Comparison of ENCODE assay signal across 21 cellular contexts in genomic region chr3:78845605-78846004, GRCh38.
"Had no signal": no experiment of that assay in that cellular context is flagged by ENCODE, and none has a peak within 500 bp of the region (broad histone marks: within the 10 kb centered on the region; RNA-seq: fewer than 3 reads in every experiment).

No MANE protein-coding gene starts in this region.

- H3K36me3 ChIP-seq: colonic mucosa, esophagus squamous epithelium, gastroesophageal sphincter, pancreas, suprapubic skin, thyroid gland, upper lobe of right lung, vagina had no signal

- H3K27me3 Mint-ChIP-seq: naive thymus-derived CD8-positive, alpha-beta T cell had no signal

- H3K27me3 ChIP-seq: colonic mucosa, esophagus squamous epithelium, gastroesophageal sphincter, pancreas, suprapubic skin, thyroid gland, upper lobe of right lung, vagina had no signal

- H3K27ac ChIP-seq: colonic mucosa, esophagus squamous epithelium, gastroesophageal sphincter, pancreas, psoas muscle, suprapubic skin, thyroid gland, upper lobe of right lung, vagina had no signal

- H3K4me1 ChIP-seq: colonic mucosa, pancreas, psoas muscle, thyroid gland had no signal

- H3K27ac Mint-ChIP-seq: naive thymus-derived CD8-positive, alpha-beta T cell had no signal

- H3K4me3 ChIP-seq: colonic mucosa, esophagus squamous epithelium, gastroesophageal sphincter, mucosa of descending colon, pancreas, psoas muscle, suprapubic skin, thyroid gland, upper lobe of right lung, vagina had no signal

- H3K36me3 Mint-ChIP-seq: naive thymus-derived CD8-positive, alpha-beta T cell had no signal

- H3K9me3 ChIP-seq: colonic mucosa, esophagus squamous epithelium, gastroesophageal sphincter, mucosa of descending colon, pancreas, psoas muscle, suprapubic skin, thyroid gland, upper lobe of right lung, vagina had no signal

- DNase-seq: colonic mucosa; dermis blood vessel endothelial cell; esophagus squamous epithelium; foreskin fibroblast; glutamatergic neuron; islet precursor cell; mammary epithelial cell; mucosa of descending colon; naive thymus-derived CD8-positive, alpha-beta T cell; occipital lobe; pancreas; psoas muscle; retina; stimulated activated naive CD8-positive, alpha-beta T cell treated with anti-CD3 and anti-CD28 coated beads, Interleukin-15, Interleukin-2, amounts not matched to agents 100 U/mL and 50 U/mL, for 24 hours; thyroid gland; upper lobe of right lung had no signal

- ATAC-seq: gastroesophageal sphincter; left lobe of liver; mucosa of descending colon; naive thymus-derived CD8-positive, alpha-beta T cell; pancreas; psoas muscle; sciatic nerve; stimulated activated naive CD8-positive, alpha-beta T cell treated with anti-CD3 and anti-CD28 coated beads, Interleukin-15, Interleukin-2, amounts not matched to agents 100 U/mL and 50 U/mL, for 24 hours; upper lobe of right lung had no signal

- H3K4me3 Mint-ChIP-seq: naive thymus-derived CD8-positive, alpha-beta T cell had no signal
